In the genomic region with DNA sequence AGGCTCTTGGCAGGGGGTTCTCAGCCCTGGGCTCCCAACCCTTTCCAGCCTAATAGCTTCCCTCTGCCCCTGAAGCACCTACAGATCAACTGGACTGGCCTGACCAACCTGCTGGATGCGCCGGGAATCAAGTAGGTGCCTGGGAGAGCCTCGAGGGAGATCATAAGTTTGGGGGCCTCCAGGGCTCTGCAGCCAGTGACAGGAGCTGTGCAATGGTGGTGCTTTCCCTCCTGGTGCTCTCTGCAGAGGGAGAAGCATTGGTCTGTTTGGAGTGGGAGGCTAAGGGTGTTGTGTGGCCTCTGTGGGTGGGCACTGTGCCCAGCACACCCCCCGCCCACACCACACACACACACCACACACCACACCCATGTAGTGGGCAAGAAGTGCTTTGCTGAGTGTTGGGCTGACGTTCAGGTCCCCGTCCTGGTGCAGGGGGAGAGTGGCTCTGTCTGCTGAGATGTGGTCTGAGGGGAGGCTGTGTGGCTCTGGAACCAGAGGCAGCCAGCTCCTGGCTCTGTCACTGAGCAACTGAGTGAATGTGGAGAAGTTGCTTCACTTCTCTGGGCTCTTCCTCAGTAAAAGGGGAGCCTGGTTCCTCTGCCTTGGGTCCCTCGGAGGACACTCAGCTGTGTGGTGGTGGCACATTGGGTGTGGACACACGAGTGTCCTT, we compare ENCODE assay signal across 20 cellular contexts. TPM values are rescaled to one million over a fixed set of nuclear protein-coding genes. Genes with fewer than 3 reads are reported as not detected.
"Had no signal": no experiment of that assay in that cellular context is flagged by ENCODE, and none has a peak within 500 bp of the region (broad histone marks: within the 10 kb centered on the region; RNA-seq: fewer than 3 reads in every experiment).

No MANE protein-coding gene starts in this region.

- H3K36me3 Mint-ChIP-seq: activated naive CD4-positive, alpha-beta T cell treated with anti-CD3 and anti-CD28 coated beads, Interleukin-2, amount 50 U/mL, for 72 hours; brain had no signal

- H3K9me3 Mint-ChIP-seq: activated naive CD4-positive, alpha-beta T cell treated with anti-CD3 and anti-CD28 coated beads, Interleukin-2, amount 50 U/mL, for 72 hours; nephron progenitor cell had no signal

- H3K27ac ChIP-seq: heart right ventricle, spleen, thyroid gland had no signal

- H3K4me1 Mint-ChIP-seq: nephron progenitor cell had no signal

- H3K27ac Mint-ChIP-seq: activated naive CD4-positive, alpha-beta T cell treated with anti-CD3 and anti-CD28 coated beads, Interleukin-2, amount 50 U/mL, for 72 hours; brain; nephron progenitor cell had no signal

- H3K27me3 ChIP-seq: heart right ventricle, thyroid gland had no signal

- ATAC-seq: activated naive CD4-positive, alpha-beta T cell treated with anti-CD3 and anti-CD28 coated beads, Interleukin-2, amount 50 U/mL, for 72 hours had no signal

- H3K4me3 Mint-ChIP-seq: brain, nephron progenitor cell had no signal

- H3K4me3 ChIP-seq: heart right ventricle, spleen, thyroid gland had no signal

- DNase-seq: activated CD4-positive, alpha-beta T cell treated with anti-CD3 and anti-CD28 coated beads for 1 hour; activated CD4-positive, alpha-beta T cell treated with anti-CD3 and anti-CD28 coated beads, Interleukin-2, amount 50 U/mL, for 4 hours; activated T-cell treated with anti-CD3 and anti-CD28 coated beads, Interleukin-2, amount 50 U/mL, for 1 hour; caudate nucleus; dermis blood vessel endothelial cell; effector CD8-positive, alpha-beta T cell; erythroblast; heart right ventricle; kidney; nephron progenitor cell; nucleus accumbens; posterior cingulate gyrus; spleen; stimulated activated CD4-positive, alpha-beta T cell treated with anti-CD3 and anti-CD28 coated beads, Interleukin-4, amount 100 ng/mL, for 1 hour; stimulated activated naive CD4-positive, alpha-beta T cell treated with Interleukin-2 at 50 U/mL for 16 hours; T-helper 1 cell had no signal

- H3K4me1 ChIP-seq: spleen had no signal

- H3K36me3 ChIP-seq: heart right ventricle, spleen, thyroid gland had no signal

- H3K9me3 ChIP-seq: heart right ventricle, spleen, thyroid gland had no signal

RNA-seq across cellular contexts. Expression of gene ESYT3, which starts 26.3 kb away (rescaled TPM):
- total RNA-seq: dermis blood vessel endothelial cell, spleen had no signal
- polyA plus RNA-seq: fibroblast of lung had no signal
